ENCODE assay signal across 31 cellular contexts in genomic region chr10:82399850-82400249, GRCh38.
"Had no signal": no experiment of that assay in that cellular context is flagged by ENCODE, and none has a peak within 500 bp of the region (broad histone marks: within the 10 kb centered on the region; RNA-seq: fewer than 3 reads in every experiment).

No MANE protein-coding gene starts in this region.

- H3K36me3 ChIP-seq: adrenal gland, brain microvascular endothelial cell, breast epithelium had no signal

- ATAC-seq: activated CD8-positive, alpha-beta T cell treated with anti-CD3 and anti-CD28 coated beads for 36 hours; activated naive CD4-positive, alpha-beta T cell treated with anti-CD3 and anti-CD28 coated beads, Interleukin-2, amount 50 U/mL, for 72 hours; activated T-cell treated with anti-CD3 and anti-CD28 coated beads, Interleukin-2, amount 50 U/mL, for 4 hours; activated T-cell treated with anti-CD3 and anti-CD28 coated beads, Interleukin-2, amount 50 U/mL, for 72 hours; activated T-helper 17 cell treated with anti-CD3 and anti-CD28 coated beads, Interleukin-2, amount 50 U/mL, for 72 hours; body of pancreas had no signal

- H3K27me3 ChIP-seq: adrenal gland, body of pancreas, brain microvascular endothelial cell, breast epithelium had no signal

- H3K4me3 ChIP-seq: adrenal gland, body of pancreas, breast epithelium had no signal

- H3K27ac ChIP-seq: adrenal gland, body of pancreas, brain microvascular endothelial cell, breast epithelium, VCaP had no signal

- H3K4me1 ChIP-seq: adrenal gland, breast epithelium had no signal

- H3K9me3 ChIP-seq: adrenal gland, body of pancreas, breast epithelium had no signal

- DNase-seq: activated B cell treated with CpG ODN at 0.5 μM for 24 hours; activated CD4-positive, alpha-beta memory T cell treated with anti-CD3 and anti-CD28 coated beads for 36 hours; activated CD4-positive, alpha-beta T cell treated with anti-CD3 and anti-CD28 coated beads for 4 hours; activated CD4-positive, alpha-beta T cell treated with anti-CD3 and anti-CD28 coated beads, Interleukin-2, amount 10 ng/mL, durations not matched to agents 24 days and 14 days; activated CD4-positive, alpha-beta T cell treated with anti-CD3 and anti-CD28 coated beads, Interleukin-2, amount 50 U/mL, for 1 hour; activated CD4-positive, alpha-beta T cell treated with anti-CD3 and anti-CD28 coated beads, Interleukin-2, amount 50 U/mL, for 4 hours; activated CD4-positive, CD25-positive, alpha-beta regulatory T cell treated with anti-CD3 and anti-CD28 coated beads, Interleukin-2, amount 50 U/mL, for 72 hours; activated CD8-positive, alpha-beta memory T cell treated with anti-CD3 and anti-CD28 coated beads, Interleukin-2, amount 50 U/mL, for 4 hours; activated CD8-positive, alpha-beta T cell treated with anti-CD3 and anti-CD28 coated beads for 36 hours; activated effector memory CD4-positive, alpha-beta T cell treated with anti-CD3 and anti-CD28 coated beads, Interleukin-2, amount 50 U/mL, for 16 hours; activated gamma-delta T cell treated with Interleukin-2 at 50 U/mL for 16 hours; activated naive CD4-positive, alpha-beta T cell; activated naive CD4-positive, alpha-beta T cell treated with anti-CD3 and anti-CD28 coated beads for 36 hours; activated naive CD4-positive, alpha-beta T cell treated with anti-CD3 and anti-CD28 coated beads, Interleukin-2, amount 50 U/mL, for 16 hours; activated naive CD8-positive, alpha-beta T cell treated with anti-CD3 and anti-CD28 coated beads for 36 hours; activated T-cell treated with anti-CD3 and anti-CD28 coated beads for 4 hours; activated T-cell treated with anti-CD3 and anti-CD28 coated beads, Interleukin-2, amount 50 U/mL, for 1 hour; activated T-cell treated with anti-CD3 and anti-CD28 coated beads, Interleukin-2, amount 50 U/mL, for 4 hours; activated T-cell treated with anti-CD3 and anti-CD28 coated beads, Interleukin-2, amount 50 U/mL, for 72 hours; adrenal gland; amniotic stem cell; aorta; body of pancreas; brain microvascular endothelial cell; central memory CD4-positive, alpha-beta T cell; T-helper 2 cell; T-helper 9 cell had no signal
